ENCODE assay signal across 34 cellular contexts in genomic region chr21:29832217-29832616, GRCh38.
"Had no signal": no experiment of that assay in that cellular context is flagged by ENCODE, and none has a peak within 500 bp of the region (broad histone marks: within the 10 kb centered on the region; RNA-seq: fewer than 3 reads in every experiment).

No MANE protein-coding gene starts in this region.

- H3K9me3 ChIP-seq: MG63 had no signal

- DNase-seq: Karpas-422, Kasumi-1, MG63, MM.1S, MV-4-11, NCI-H1048, NCI-H1092, NCI-H1092 treated with DMSO at 0.1 percent for 48 hours, NCI-H1105, NCI-H1105 treated with DMSO at 0.1 percent for 48 hours, NCI-H1417, NCI-H1417 treated with DMSO at 0.1 percent for 48 hours, NCI-H1436, NCI-H1436 treated with DMSO at 0.1 percent for 48 hours, NCI-H146, NCI-H1694, NCI-H1694 treated with DMSO at 0.1 percent for 48 hours, NCI-H187, NCI-H187 treated with DMSO at 0.1 percent for 48 hours, NCI-H1930, NCI-H2029, NCI-H2029 treated with DMSO at 0.1 percent for 48 hours, NCI-H2081, NCI-H2081 treated with DMSO at 0.1 percent for 48 hours, NCI-H2107, NCI-H2171, NCI-H2171 treated with DMSO at 0.1 percent for 48 hours, NCI-H2227 treated with DMSO at 0.1 percent for 48 hours, NCI-H226, NCI-H345, NCI-H446, NCI-H446 treated with DMSO at 0.1 percent for 48 hours, NCI-H510A, NCI-H510A treated with DMSO at 0.1 percent for 48 hours had no signal

- H3K4me3 ChIP-seq: MG63 had no signal

- H3K36me3 ChIP-seq: MG63 had no signal

- H3K27me3 ChIP-seq: MG63 had no signal
